27 cellular contexts compared by ENCODE assay signal in the genomic region with DNA sequence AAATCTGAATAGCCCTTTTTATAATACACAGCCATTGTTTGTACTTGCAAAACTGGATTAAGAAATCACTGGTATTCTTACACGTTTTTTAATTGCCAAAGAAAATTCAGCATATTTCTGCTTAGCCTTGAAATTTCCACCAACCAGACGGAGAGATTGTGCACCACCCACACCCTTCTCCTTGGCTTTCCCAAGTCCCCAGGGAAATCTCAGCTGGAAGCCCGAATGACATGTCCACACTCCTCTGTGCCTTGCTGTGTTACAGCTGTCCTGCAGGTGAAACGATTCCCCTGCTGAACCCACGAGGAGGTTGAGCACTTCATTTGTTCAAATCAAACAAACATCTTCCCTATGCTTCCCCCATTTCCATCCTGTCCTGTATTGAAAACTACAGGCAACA. TPM values are rescaled to one million over a fixed set of nuclear protein-coding genes. Genes with fewer than 3 reads are reported as not detected.
DNase-seq lines count a peak whose midpoint lies in the region; ATAC-seq and TF ChIP-seq lines count a peak whose summit lies in the region.
"Had no signal": no experiment of that assay in that cellular context is flagged by ENCODE, and none has a peak within 500 bp of the region (broad histone marks: within the 10 kb centered on the region; RNA-seq: fewer than 3 reads in every experiment).

No MANE protein-coding gene starts in this region.

- no peak for TF ChIP-seq CTCF in AG10803 (conservative IDR thresholded peaks at IDR 0.05; ENCODE audit: low read length)
- no peak for TF ChIP-seq CTCF in fibroblast of the aortic adventitia (IDR thresholded peaks at IDR 0.05; ENCODE audit: insufficient read depth, low read length)
- TF ChIP-seq CTCF in gastrocnemius medialis (IDR thresholded peaks at IDR 0.05 in 4 of 5, conservative IDR thresholded peaks at IDR 0.05 in 1 of 5): no peak
- TF ChIP-seq CTCF in RWPE1 (conservative IDR thresholded peaks at IDR 0.05; ENCODE audit: low read depth): no peak

- no peaks in the 10 kb centered on the region for H3K36me3 ChIP-seq in gastrocnemius medialis
- H3K36me3 ChIP-seq: BE2C, cardiac muscle cell had no signal

- H3K9me3 ChIP-seq in gastrocnemius medialis: no peaks in the 10 kb centered on the region
- H3K9me3 ChIP-seq: BE2C had no signal

- DNase-seq in AG10803 (ENCODE audit: low read depth): peak; percentile 20
- DNase-seq in SK-N-DZ (ENCODE audit: low spot score): peak; percentile 22
- DNase-seq in fibroblast of the aortic adventitia (ENCODE audit: low read depth): peak; percentile 60
- DNase-seq in gastrocnemius medialis: peak; percentile 25 to 59
- no peak for DNase-seq in activated T-cell treated with anti-CD3 and anti-CD28 coated beads, Interleukin-2, amount 50 U/mL, for 48 hours
- DNase-seq in RWPE1 (ENCODE audit: low spot score): no peak
- DNase-seq: ACHN; activated CD4-positive, alpha-beta memory T cell treated with anti-CD3 and anti-CD28 coated beads, Interleukin-2, amount 10 ng/mL, durations not matched to agents 7 days and 5 days; activated CD8-positive, alpha-beta memory T cell treated with anti-CD3 and anti-CD28 coated beads, Interleukin-2, amount 50 U/mL, for 48 hours; activated naive CD4-positive, alpha-beta T cell treated with anti-CD3 and anti-CD28 coated beads for 36 hours; BE2C; CD8-positive, alpha-beta T cell; cortex of kidney; effector memory CD4-positive, alpha-beta T cell; foreskin melanocyte; NCI-H1417; NCI-H2029 treated with DMSO at 0.1 percent for 48 hours; NCI-H226; NCI-H526 treated with DMSO at 0.1 percent for 48 hours; nephron progenitor cell; SHP77 treated with DMSO at 0.1 percent for 48 hours; stimulated activated naive CD4-positive, alpha-beta T cell; T-helper 9 cell had no signal

- H3K27me3 ChIP-seq in gastrocnemius medialis: no peaks in the 10 kb centered on the region
- H3K27me3 ChIP-seq: BE2C, cardiac muscle cell had no signal

- intact Hi-C loops in gastrocnemius medialis (cut with DNase I; ENCODE audit: low total_unique reads): no loop called here

- CTCF ChIA-PET in RWPE1 (lab: Yijun Ruan, JAX): no interaction called here

- no peak overlapping the region for H3K4me3 ChIP-seq in AG10803 (ENCODE audit: low read length)
- H3K4me3 ChIP-seq in fibroblast of the aortic adventitia (ENCODE audit: low read depth, low read length): no peak overlapping the region
- H3K4me3 ChIP-seq in gastrocnemius medialis: no peak overlapping the region
- H3K4me3 ChIP-seq: cardiac muscle cell, smooth muscle cell had no signal

- in situ Hi-C loops in gastrocnemius medialis (cut with MboI; ENCODE audit: low sequenced_read_pairs in 4 of 4): no loop called here

- TF ChIP-seq POLR2A in gastrocnemius medialis (IDR thresholded peaks at IDR 0.05): no peak

- POLR2A ChIA-PET in RWPE1 (lab: Yijun Ruan, JAX; ENCODE audit: low non-redundant PET): no interaction called here

- H3K27ac ChIP-seq in gastrocnemius medialis: no peak overlapping the region
- H3K27ac ChIP-seq in RWPE1: no peak overlapping the region
- H3K27ac ChIP-seq: cardiac muscle cell, epithelial cell of prostate had no signal

- H3K4me1 ChIP-seq in gastrocnemius medialis: no peaks in the 10 kb centered on the region
- H3K4me1 ChIP-seq: BE2C had no signal

- peak; percentile 45 to 46 for ATAC-seq in gastrocnemius medialis
- no peak for ATAC-seq in GM18867 (IDR thresholded peaks at IDR 0.05; ENCODE audit: unreplicated experiment)
- ATAC-seq: CD8-positive, alpha-beta T cell had no signal

RNA-seq across cellular contexts. Expression of a gene that starts 49.6 kb away (rescaled TPM):
- 3.7 and 5.1 TPM in 2 replicates for polyA plus RNA-seq in SK-N-DZ (2014; cell fraction: cytosol; rRNA removed)
- polyA plus RNA-seq in SK-N-DZ (2014; cell fraction: nucleus; rRNA removed): 3.0 and 3.2 TPM in 2 replicates
- total RNA-seq in fibroblast of the aortic adventitia (ENCODE audit: low replicate concordance) (11.1 and 39.4 TPM in 2 replicates), gastrocnemius medialis (10 to 100 TPM in 1 of 4 donors, 1 to 10 TPM in 3; 4.9 to 10.6 (median 8.5) TPM)
- total RNA-seq: CD8-positive, alpha-beta T cell had no signal

Comparison
In these comparisons a context has a peak if more than half of its experiments do, and no peak if none do; other contexts are left out.
1. DNase-seq: peak in AG10803 (single experiment), SK-N-DZ (single experiment), fibroblast of the aortic adventitia (single experiment) and gastrocnemius medialis (2 of 2); none in activated T-cell treated with anti-CD3 and anti-CD28 coated beads, Interleukin-2, amount 50 U/mL, for 48 hours (0 of 2) and RWPE1 (single experiment).